ENCODE assay signal across 8 cellular contexts in genomic region chr5:172283862-172284274, GRCh38. TPM values are rescaled to one million over a fixed set of nuclear protein-coding genes. Genes with fewer than 3 reads are reported as not detected.
DNase-seq lines count a peak whose midpoint lies in the region; ATAC-seq lines count a peak whose summit lies in the region.

No MANE protein-coding gene starts in this region.

- peak; percentile 36 to 66 for DNase-seq in AML-193 (lab: John Stamatoyannopoulos, UW)
- peak; percentile 73 for DNase-seq in NCI-H460 (ENCODE audit: extremely low read depth, low read depth)
- DNase-seq in activated CD4-positive, alpha-beta memory T cell treated with anti-CD3 and anti-CD28 coated beads, Interleukin-2, amount 10 ng/mL, durations not matched to agents 7 days and 5 days, result peak; percentile 81
- peak; percentile 61 for DNase-seq in effector CD8-positive, alpha-beta T cell (lab: John Stamatoyannopoulos, UW)
- DNase-seq in memory B cell (ENCODE audit: low spot score in 2 of 2), result peak; percentile 74 to 87
- DNase-seq in stimulated activated CD8-positive, alpha-beta memory T cell treated with anti-CD3 and anti-CD28 coated beads, Interleukin-12 subunit alpha, Interleukin-12 subunit beta, amount 100 ng/mL, for 4 hours (ENCODE audit: low read depth), result peak; percentile 72

- peak overlapping the region; percentile 35 for H3K27ac Mint-ChIP-seq in activated CD4-positive, alpha-beta memory T cell treated with anti-CD3 and anti-CD28 coated beads, Interleukin-2, amount 10 ng/mL, durations not matched to agents 7 days and 5 days
- H3K27ac Mint-ChIP-seq in memory B cell, result peak overlapping the region; percentile 38

- CTCF ChIA-PET in activated CD4-positive, alpha-beta memory T cell treated with anti-CD3 and anti-CD28 coated beads, Interleukin-2, amount 10 ng/mL, durations not matched to agents 7 days and 5 days (lab: Charles Lee), result interaction anchor here (1.4 to 4.0 kb wide), 7 partner anchors 8 to 224 kb away, joined by 3 to 49 read pairs (median 8); partner anchors contain the start of gene STK10

- H3K36me3 Mint-ChIP-seq in activated CD4-positive, alpha-beta memory T cell treated with anti-CD3 and anti-CD28 coated beads, Interleukin-2, amount 10 ng/mL, durations not matched to agents 7 days and 5 days (ENCODE audit: low read depth), result peaks cover 2% of the 10 kb centered on the region
- H3K36me3 Mint-ChIP-seq in memory B cell, result no peaks in the 10 kb centered on the region

- H3K4me3 Mint-ChIP-seq in activated CD4-positive, alpha-beta memory T cell treated with anti-CD3 and anti-CD28 coated beads, Interleukin-2, amount 10 ng/mL, durations not matched to agents 7 days and 5 days, result peak overlapping the region; percentile 84
- H3K4me3 Mint-ChIP-seq in memory B cell, result peak overlapping the region; percentile 87

- H3K4me1 Mint-ChIP-seq in activated CD4-positive, alpha-beta memory T cell treated with anti-CD3 and anti-CD28 coated beads, Interleukin-2, amount 10 ng/mL, durations not matched to agents 7 days and 5 days, result peaks cover 23% of the 10 kb centered on the region
- H3K4me1 Mint-ChIP-seq in memory B cell, result peaks cover 7% of the 10 kb centered on the region

- ATAC-seq in GM18873 (IDR thresholded peaks at IDR 0.05; ENCODE audit: low FRiP score, unreplicated experiment), result peak; percentile 64
- peak; percentile 79 for ATAC-seq in HG03097 (IDR thresholded peaks at IDR 0.05; ENCODE audit: low FRiP score, unreplicated experiment)
- peak; percentile 82 for ATAC-seq in memory B cell (ENCODE audit: low read depth)

- POLR2A ChIA-PET in activated CD4-positive, alpha-beta memory T cell treated with anti-CD3 and anti-CD28 coated beads, Interleukin-2, amount 10 ng/mL, durations not matched to agents 7 days and 5 days (lab: Charles Lee), result interaction anchor here (1.0 to 5.2 kb wide), 7 partner anchors 9 to 141 kb away, joined by 3 to 32 read pairs (median 5); no protein-coding TSS in a partner anchor

- peaks cover 11% of the 10 kb centered on the region for H3K27me3 Mint-ChIP-seq in activated CD4-positive, alpha-beta memory T cell treated with anti-CD3 and anti-CD28 coated beads, Interleukin-2, amount 10 ng/mL, durations not matched to agents 7 days and 5 days
- no peaks in the 10 kb centered on the region for H3K27me3 Mint-ChIP-seq in memory B cell

- H3K9me3 Mint-ChIP-seq in activated CD4-positive, alpha-beta memory T cell treated with anti-CD3 and anti-CD28 coated beads, Interleukin-2, amount 10 ng/mL, durations not matched to agents 7 days and 5 days, result no peaks in the 10 kb centered on the region
- H3K9me3 Mint-ChIP-seq in memory B cell, result no peaks in the 10 kb centered on the region

RNA-seq across cellular contexts. Expression of gene UBTD2, which starts 0.3 kb away (rescaled TPM):
- total RNA-seq in NCI-H460 (2014; rRNA removed; shearing (Covaris generic)), result 13.9 and 17.4 TPM in 2 replicates
- polyA plus RNA-seq in NCI-H460 (2014; cell fraction: nucleus; rRNA removed), result 4.9 and 12.1 TPM in 2 replicates
- 10 to 100 TPM; 10.2 to 10.6 TPM for total RNA-seq in activated CD4-positive, alpha-beta memory T cell treated with anti-CD3 and anti-CD28 coated beads, Interleukin-2, amount 10 ng/mL, durations not matched to agents 7 days and 5 days

Comparison
In these comparisons a context has a peak if more than half of its experiments do, and no peak if none do; other contexts are left out.
1. Peak in every context shown above with its lines: DNase-seq and ATAC-seq.